In genomic region chr9:89378541-89378940, GRCh38 we compare ENCODE assay signal across 1 cellular context.
A peak's percentile ranks its signal among the peaks of the same experiment; 100 is the strongest.
TF ChIP-seq lines count a peak whose summit lies in the region.

No MANE protein-coding gene starts in this region.

TF ChIP-seq in GM12878, 131 proteins besides CTCF, POLR2A, EP300 and RAD21 (continued from another document):
- TF ChIP-seq REST (IDR thresholded peaks at IDR 0.05; ENCODE audit: low read depth, low read length): no peak
- TF ChIP-seq POLR2AphosphoS5 (IDR thresholded peaks at IDR 0.05; ENCODE audit: low read length): 0 out of 2 replicates have a peak, but pooled peaks have one; percentile 36
- no peak for TF ChIP-seq IKZF2 (IDR thresholded peaks at IDR 0.05)
- no peak for TF ChIP-seq MTA3 (IDR thresholded peaks at IDR 0.05; ENCODE audit: borderline replicate concordance, low read length)
